9 cellular contexts compared by ENCODE assay signal in genomic region chrX:16892504-16893362, GRCh38. TPM values are rescaled to one million over a fixed set of nuclear protein-coding genes. Genes with fewer than 3 reads are reported as not detected.
A peak's percentile ranks its signal among the peaks of the same experiment; 100 is the strongest.
DNase-seq lines count a peak whose midpoint lies in the region; ATAC-seq, FAIRE-seq and TF ChIP-seq lines count a peak whose summit lies in the region.
"Had no signal": no experiment of that assay in that cellular context is flagged by ENCODE, and none has a peak within 500 bp of the region (broad histone marks: within the 10 kb centered on the region; RNA-seq: fewer than 3 reads in every experiment).

No MANE protein-coding gene starts in this region.

- H3K36me3 Mint-ChIP-seq in chondrocyte (ENCODE audit: low read depth): no peaks in the 10 kb centered on the region

- TF ChIP-seq CTCF in WI38 (IDR thresholded peaks at IDR 0.05; ENCODE audit: low read depth, low read length) (peak; percentile 98), chondrocyte (IDR thresholded peaks at IDR 0.05) (peak; percentile 96)

- H3K27me3 Mint-ChIP-seq in chondrocyte (ENCODE audit: low read depth): peaks cover 3% of the 10 kb centered on the region

- peak; percentile 66 for FAIRE-seq in A204.1 (lab: Jason Lieb, UNC)
- peak; percentile 87 for FAIRE-seq in GM18507 (lab: Jason Lieb, UNC)

- H3K4me3 Mint-ChIP-seq in chondrocyte (ENCODE audit: unreplicated experiment): no peak overlapping the region

- H3K4me3 ChIP-seq in WI38 (ENCODE audit: low read depth, low read length): no peak overlapping the region
- H3K4me3 ChIP-seq: skin epidermis had no signal

- H3K9me3 Mint-ChIP-seq in chondrocyte (ENCODE audit: low read depth): no peaks in the 10 kb centered on the region

- no peak overlapping the region for H3K27ac Mint-ChIP-seq in chondrocyte (ENCODE audit: unreplicated experiment)

- DNase-seq in GM18507 (ENCODE audit: extremely low spot score, insufficient read length, low read depth) (no peak), NCI-H446 (lab: John Stamatoyannopoulos, UW) (peak; percentile 79 to 83), chondrocyte (ENCODE audit: low spot score) (no peak), left colon (peak; percentile 65 to 75)
- peak in 2 of 3 donors; percentile 3 to 9 for DNase-seq in stimulated activated CD4-positive, alpha-beta T cell treated with anti-CD3 and anti-CD28 coated beads, TNF-alpha, amount 100 ng/mL, for 1 hour (ENCODE audit: low read depth in 3 of 3, low spot score in 1 of 3)

- ATAC-seq in HG03139 (IDR thresholded peaks at IDR 0.05; ENCODE audit: unreplicated experiment) (peak; percentile 83), left colon (peak; percentile 95)

- peaks cover 8% of the 10 kb centered on the region for H3K4me1 Mint-ChIP-seq in chondrocyte (ENCODE audit: low read depth)

- intact Hi-C loops in left colon (cut with DNase I, micrococcal nuclease): no loop called here

RNA-seq across cellular contexts. Expression of gene RBBP7, which starts 22.6 kb away (rescaled TPM):
- total RNA-seq in chondrocyte: 122 to 151 TPM (median 142 TPM) in 3 replicates
- total RNA-seq in left colon: 10 to 100 TPM; 66.3 to 73.2 TPM

RNA-seq across cellular contexts. Expression of gene REPS2, which starts 53.7 kb away (rescaled TPM):
- total RNA-seq in chondrocyte (2.0 to 2.4 TPM (median 2.2 TPM) in 3 replicates), left colon (10 to 100 TPM; 18.5 to 24.4 TPM)

Comparison
In these comparisons a context has a peak if more than half of its experiments do, and no peak if none do; other contexts are left out.
1. DNase-seq: peak in NCI-H446 (2 of 2), left colon (2 of 2) and stimulated activated CD4-positive, alpha-beta T cell treated with anti-CD3 and anti-CD28 coated beads, TNF-alpha, amount 100 ng/mL, for 1 hour (2 of 3); none in GM18507 (single experiment) and chondrocyte (single experiment).